ENCODE assay signal across 18 cellular contexts in genomic region chr3:37554364-37554763, GRCh38.
DNase-seq lines count a peak whose midpoint lies in the region; TF ChIP-seq lines count a peak whose summit lies in the region.
"Had no signal": no experiment of that assay in that cellular context is flagged by ENCODE, and none has a peak within 500 bp of the region (broad histone marks: within the 10 kb centered on the region; RNA-seq: fewer than 3 reads in every experiment).

No MANE protein-coding gene starts in this region.

- H3K27ac ChIP-seq in neural progenitor cell: no peak overlapping the region
- H3K27ac ChIP-seq: heart right ventricle, SK-N-MC, stomach, vagina had no signal

- H3K27me3 ChIP-seq in Loucy (ENCODE audit: insufficient read depth, low read length, poor library complexity, severe bottlenecking): no peaks in the 10 kb centered on the region
- H3K27me3 ChIP-seq in neural progenitor cell: no peaks in the 10 kb centered on the region
- H3K27me3 ChIP-seq: heart right ventricle, stomach, vagina had no signal

- no peaks in the 10 kb centered on the region for H3F3A ChIP-seq in Loucy (ENCODE audit: low read depth)
- H3F3A ChIP-seq in neural progenitor cell (ENCODE audit: low read depth): no peaks in the 10 kb centered on the region

- H3K27me3 Mint-ChIP-seq in neural progenitor cell (ENCODE audit: insufficient read depth, low read depth): peaks cover 9% of the 10 kb centered on the region

- H2AFZ ChIP-seq in Loucy (ENCODE audit: low read length) (no peak overlapping the region), neural progenitor cell (replicated peaks) (no peak overlapping the region)

- H4K20me1 ChIP-seq in Loucy (ENCODE audit: insufficient read depth, low read length, poor library complexity, severe bottlenecking) (no peaks in the 10 kb centered on the region), neural progenitor cell (ENCODE audit: low read depth) (no peaks in the 10 kb centered on the region)

- no peaks in the 10 kb centered on the region for H3K36me3 ChIP-seq in Loucy (ENCODE audit: insufficient read depth, low read length)
- no peaks in the 10 kb centered on the region for H3K36me3 ChIP-seq in neural progenitor cell
- H3K36me3 ChIP-seq: vagina had no signal

- H3K4me1 ChIP-seq in Loucy (ENCODE audit: insufficient read depth, low read length, poor library complexity, severe bottlenecking) (peaks cover 11% of the 10 kb centered on the region), neural progenitor cell (peaks cover 10% of the 10 kb centered on the region)
- H3K4me1 ChIP-seq: vagina had no signal

- no peak overlapping the region for H3K4me3 Mint-ChIP-seq in neural progenitor cell
- H3K4me3 Mint-ChIP-seq: CD14-positive monocyte had no signal

- H3K9ac ChIP-seq in Loucy (ENCODE audit: low read depth, low read length, poor library complexity, severe bottlenecking) (no peak overlapping the region), neural progenitor cell (no peak overlapping the region)

- TF ChIP-seq CTCF in GM12864 (IDR thresholded peaks at IDR 0.05; ENCODE audit: low read depth, low read length, missing control alignments) (peak; percentile 45), Loucy (conservative IDR thresholded peaks at IDR 0.05; ENCODE audit: low read length) (peak; percentile 41; the same call in 1 of the 2 replicates), choroid plexus epithelial cell (conservative IDR thresholded peaks at IDR 0.05; ENCODE audit: low read depth, low read length) (peak; percentile 7), neural progenitor cell (IDR thresholded peaks at IDR 0.05) (peak; percentile 51)

- H3K27ac Mint-ChIP-seq in neural progenitor cell: no peak overlapping the region

- no peaks in the 10 kb centered on the region for H3K9me3 Mint-ChIP-seq in neural progenitor cell

- no peak overlapping the region for H3K4me2 ChIP-seq in Loucy (ENCODE audit: low read depth, low read length, poor library complexity, severe bottlenecking)
- no peak overlapping the region for H3K4me2 ChIP-seq in neural progenitor cell

- H3K9me2 ChIP-seq in Loucy (replicated peaks; ENCODE audit: low read depth, low read length): no peaks in the 10 kb centered on the region

- H3K4me3 ChIP-seq in GM12864 (ENCODE audit: low read depth, low read length) (no peak overlapping the region), Loucy (ENCODE audit: low read length, poor library complexity, severe bottlenecking) (no peak overlapping the region), choroid plexus epithelial cell (ENCODE audit: low read depth, low read length) (no peak overlapping the region), neural progenitor cell (no peak overlapping the region)
- H3K4me3 ChIP-seq: heart right ventricle, SK-N-MC, stomach, vagina had no signal

- no peaks in the 10 kb centered on the region for H3K9me3 ChIP-seq in Loucy (ENCODE audit: insufficient read depth, low read depth, low read length)
- H3K9me3 ChIP-seq in neural progenitor cell (ENCODE audit: low read depth): no peaks in the 10 kb centered on the region
- H3K9me3 ChIP-seq: heart right ventricle, stomach, vagina had no signal

- no peaks in the 10 kb centered on the region for H3K36me3 Mint-ChIP-seq in neural progenitor cell

- H3K79me2 ChIP-seq in Loucy (ENCODE audit: insufficient read depth, low read length) (no peaks in the 10 kb centered on the region), neural progenitor cell (ENCODE audit: low read depth) (no peaks in the 10 kb centered on the region)

- DNase-seq in GM12864 (ENCODE audit: low read depth) (no peak), choroid plexus epithelial cell (ENCODE audit: low read depth) (no peak), neural progenitor cell (ENCODE audit: low spot score) (peak; percentile 41), NCI-H524 (lab: John Stamatoyannopoulos, UW) (no peak), DMS114 treated with DMSO at 0.1 percent for 48 hours (lab: John Stamatoyannopoulos, UW; ENCODE audit: unreplicated experiment) (no peak), NCI-H1105 treated with DMSO at 0.1 percent for 48 hours (lab: John Stamatoyannopoulos, UW) (no peak)
- DNase-seq: activated CD8-positive, alpha-beta memory T cell treated with anti-CD3 and anti-CD28 coated beads for 24 hours; activated effector memory CD4-positive, alpha-beta T cell treated with Interleukin-2 at 50 U/mL for 16 hours; amygdala; EL; heart right ventricle; NCI-H1436 treated with DMSO at 0.1 percent for 48 hours; NCI-H226; stomach had no signal

- H3K4me1 Mint-ChIP-seq in neural progenitor cell: peaks cover 10% of the 10 kb centered on the region
